In genomic region chr10:114458955-114459354, GRCh38 we compare ENCODE assay signal across 8 cellular contexts. TPM values are rescaled to one million over a fixed set of nuclear protein-coding genes. Genes with fewer than 3 reads are reported as not detected.
DNase-seq lines count a peak whose midpoint lies in the region; ATAC-seq and TF ChIP-seq lines count a peak whose summit lies in the region.

No MANE protein-coding gene starts in this region.

- H3K4me1 ChIP-seq in SK-N-SH (ENCODE audit: control insufficient read depth in 1 of 2, insufficient read depth in 2 of 2, low read depth in 1 of 2, low read length in 1 of 2): no peaks in the 10 kb centered on the region
- H3K4me1 ChIP-seq in sigmoid colon: no peaks in the 10 kb centered on the region

- TF ChIP-seq CTCF in SK-N-SH (IDR thresholded peaks at IDR 0.05) (peak; percentile 51), fibroblast of the aortic adventitia (IDR thresholded peaks at IDR 0.05; ENCODE audit: insufficient read depth, low read length) (peak; percentile 11), sigmoid colon (IDR thresholded peaks at IDR 0.05) (peak in 1 of 4 experiments; percentile 22)

- CTCF ChIA-PET in SK-N-SH (lab: Yijun Ruan, JAX): interaction anchor here (0.6 to 5.1 kb wide), 13 partner anchors 11 to 891 kb away, joined by 3 to 54 read pairs (median 3); no protein-coding TSS in a partner anchor

- peak; percentile 73 for ATAC-seq in HG02798 (IDR thresholded peaks at IDR 0.05; ENCODE audit: poor library complexity, unreplicated experiment)
- ATAC-seq in GM18519 (IDR thresholded peaks at IDR 0.05; ENCODE audit: low FRiP score, unreplicated experiment): no peak
- no peak for ATAC-seq in HG02759 (IDR thresholded peaks at IDR 0.05; ENCODE audit: unreplicated experiment)

- H4K20me1 ChIP-seq in SK-N-SH (ENCODE audit: insufficient read depth): no peaks in the 10 kb centered on the region

- 90% methylated on average over 3 of the region's 3 CpGs for WGBS in SK-N-SH (ENCODE audit: low lambda C conversion rate)
- 83 to 89% methylated on average over 3 of the region's 3 CpGs for WGBS in sigmoid colon, 2 donors

- peak; percentile 3 to 12 for DNase-seq in NCI-H2081 (lab: John Stamatoyannopoulos, UW)
- DNase-seq in NCI-H2081 treated with DMSO at 0.1 percent for 48 hours (lab: John Stamatoyannopoulos, UW): no peak
- peak; percentile 71 for DNase-seq in SK-N-SH
- no peak for DNase-seq in fibroblast of the aortic adventitia (ENCODE audit: low read depth)
- DNase-seq in sigmoid colon: peak; percentile 68

- H3K27ac ChIP-seq in SK-N-SH (ENCODE audit: low read depth in 2 of 2, low read length in 1 of 2) (no peak overlapping the region), sigmoid colon (no peak overlapping the region)

- TF ChIP-seq EP300 in SK-N-SH (IDR thresholded peaks at IDR 0.05; ENCODE audit: borderline replicate concordance in 1 of 2, low read depth in 1 of 2, low read length in 1 of 2): no peak
- TF ChIP-seq EP300 in sigmoid colon (IDR thresholded peaks at IDR 0.05): no peak

- no peak overlapping the region for H3K9ac ChIP-seq in SK-N-SH

- no peak overlapping the region for H3K4me2 ChIP-seq in SK-N-SH

- intact Hi-C loops in sigmoid colon (cut with DNase I): loop anchor here (1.0 kb wide), 1 partner anchor 155 kb away; no protein-coding TSS in a partner anchor

- POLR2A ChIA-PET in SK-N-SH (lab: Yijun Ruan, JAX): interaction anchor here (0.7 kb wide), 1 partner anchor 13 kb away, joined by 3 read pairs; no protein-coding TSS in a partner anchor

- H3K36me3 ChIP-seq in SK-N-SH (replicated peaks in 1 of 2; ENCODE audit: control insufficient read depth in 1 of 2, insufficient read depth in 2 of 2, low read length in 1 of 2) (peaks cover 0 to 17% of the 10 kb centered on the region in 2 experiments), sigmoid colon (peaks cover 0 to 6% (median 0%) of the 10 kb centered on the region in 4 donors)

- H3K9me3 ChIP-seq in SK-N-SH (no peaks in the 10 kb centered on the region), sigmoid colon (no peaks in the 10 kb centered on the region)

- H3F3A ChIP-seq in SK-N-SH (replicated peaks; ENCODE audit: insufficient read depth): no peaks in the 10 kb centered on the region

- H3K4me3 ChIP-seq in SK-N-SH (ENCODE audit: low read depth in 2 of 2, low read length in 1 of 2) (no peak overlapping the region), fibroblast of the aortic adventitia (ENCODE audit: low read depth, low read length) (no peak overlapping the region), sigmoid colon (no peak overlapping the region)

- no peak overlapping the region for H2AFZ ChIP-seq in SK-N-SH (ENCODE audit: low read depth)

- H3K79me2 ChIP-seq in SK-N-SH (ENCODE audit: insufficient read depth): no peaks in the 10 kb centered on the region

- H3K9me2 ChIP-seq in SK-N-SH: no peaks in the 10 kb centered on the region

- no peak for TF ChIP-seq POLR2A in sigmoid colon (IDR thresholded peaks at IDR 0.05)

- no peaks in the 10 kb centered on the region for H3K27me3 ChIP-seq in SK-N-SH (ENCODE audit: insufficient read depth)
- H3K27me3 ChIP-seq in sigmoid colon: no peaks in the 10 kb centered on the region

- TF ChIP-seq RAD21 in SK-N-SH (IDR thresholded peaks at IDR 0.05; ENCODE audit: low read length): peak; percentile 65

TF ChIP-seq in SK-N-SH, 30 proteins besides CTCF, POLR2A, EP300 and RAD21:
- TF ChIP-seq GABPA (IDR thresholded peaks at IDR 0.05; ENCODE audit: low read depth) (no peak), RCOR1 (IDR thresholded peaks at IDR 0.05; ENCODE audit: low read length) (no peak), SMC3 (IDR thresholded peaks at IDR 0.05; ENCODE audit: low read depth, low read length) (peak; percentile 57; the same call in 1 of the 2 replicates), CHD2 (IDR thresholded peaks at IDR 0.05; ENCODE audit: low read length, partially characterized antibody) (no peak), NFIC (IDR thresholded peaks at IDR 0.05; ENCODE audit: borderline replicate concordance) (no peak), JUND (IDR thresholded peaks at IDR 0.05) (no peak), EZH2phosphoT487 (IDR thresholded peaks at IDR 0.05; ENCODE audit: borderline replicate concordance, low read depth) (no peak), IRF3 (IDR thresholded peaks at IDR 0.05; ENCODE audit: low read depth, low read length) (no peak), ELF1 (IDR thresholded peaks at IDR 0.05) (0 out of 2 replicates have a peak, but pooled peaks have one; percentile 28), RXRA (IDR thresholded peaks at IDR 0.05; ENCODE audit: borderline replicate concordance, low read depth) (no peak), YY1 (IDR thresholded peaks at IDR 0.05; ENCODE audit: low read depth) (no peak), MAX (IDR thresholded peaks at IDR 0.05; ENCODE audit: low read depth) (no peak), NRF1 (IDR thresholded peaks at IDR 0.05; ENCODE audit: low read depth, low read length) (no peak), USF1 (IDR thresholded peaks at IDR 0.05; ENCODE audit: borderline replicate concordance, low read depth) (peak; percentile 75; the same call in 1 of the 2 replicates), POLR2AphosphoS5 (IDR thresholded peaks at IDR 0.05; ENCODE audit: low read depth, low read length) (no peak), MXI1 (IDR thresholded peaks at IDR 0.05; ENCODE audit: low read depth, low read length) (no peak), MEF2A (IDR thresholded peaks at IDR 0.05; ENCODE audit: borderline replicate concordance, low read depth) (no peak)
TF ChIP-seq in SK-N-SH: peak in this region for 3.

RNA-seq across cellular contexts. Expression of gene AFAP1L2, which starts 54.7 kb away (rescaled TPM):
- 0.54 and 0.70 TPM in 2 replicates for polyA plus RNA-seq in SK-N-SH (2012; rRNA removed)
- 0.18 and 0.46 TPM in 2 replicates for polyA plus RNA-seq in SK-N-SH (2012; cell fraction: cytosol; rRNA removed)
- polyA plus RNA-seq in SK-N-SH (2012; cell fraction: nucleus; rRNA removed): 1.7 and 1.9 TPM in 2 replicates
- 0.18 TPM in 1 of 2 replicates, not detected in the other for total RNA-seq in fibroblast of the aortic adventitia (ENCODE audit: low replicate concordance)
- total RNA-seq in sigmoid colon: 10 to 100 TPM in 3 of 4 donors, 1 to 10 TPM in 1; 7.6 to 26.0 (median 19.1) TPM
- 1 to 10 TPM; 2.5 to 7.9 (median 4.8) TPM for polyA plus RNA-seq in sigmoid colon

Comparison
In these comparisons a context has a peak if more than half of its experiments do, and no peak if none do; other contexts are left out.
1. DNase-seq: peak in NCI-H2081 (2 of 2), SK-N-SH (single experiment) and sigmoid colon (single experiment); none in NCI-H2081 treated with DMSO at 0.1 percent for 48 hours (single experiment) and fibroblast of the aortic adventitia (single experiment).